In the genomic region with DNA sequence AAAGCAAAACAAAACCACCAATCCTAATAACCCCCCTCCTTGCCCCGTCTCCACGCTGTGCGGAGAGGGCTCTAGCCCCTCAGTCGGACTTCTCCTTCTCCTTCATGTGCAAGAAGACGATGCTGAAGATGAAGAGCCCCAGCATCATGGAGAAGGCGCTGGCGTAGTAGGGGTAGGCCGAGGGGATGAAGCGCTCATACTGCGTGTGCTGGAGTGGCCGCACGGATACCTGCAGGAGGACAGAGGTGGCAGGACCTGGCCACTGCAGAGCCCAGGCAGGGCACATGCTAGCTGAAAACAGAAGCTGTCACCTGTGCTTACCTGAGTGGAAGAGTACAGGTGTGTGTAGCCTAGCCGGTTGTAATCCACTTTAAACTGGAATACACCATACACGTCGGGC, we compare ENCODE assay signal across 2 cellular contexts.
TF ChIP-seq lines count a peak whose summit lies in the region.

No MANE protein-coding gene starts in this region.

TF ChIP-seq in HCT116, 20 proteins besides CTCF, POLR2A, EP300 and RAD21 (continued from another document):
- TF ChIP-seq, protein P1, sequence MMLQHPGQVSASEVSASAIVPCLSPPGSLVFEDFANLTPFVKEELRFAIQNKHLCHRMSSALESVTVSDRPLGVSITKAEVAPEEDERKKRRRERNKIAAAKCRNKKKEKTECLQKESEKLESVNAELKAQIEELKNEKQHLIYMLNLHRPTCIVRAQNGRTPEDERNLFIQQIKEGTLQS (IDR thresholded peaks at IDR 0.05) = no peak
- no peak for TF ChIP-seq EZH2 (IDR thresholded peaks at IDR 0.05)

TF ChIP-seq in HepG2, 621 proteins besides CTCF, POLR2A, EP300 and RAD21 (continued from another document):
- TF ChIP-seq, protein P2, sequence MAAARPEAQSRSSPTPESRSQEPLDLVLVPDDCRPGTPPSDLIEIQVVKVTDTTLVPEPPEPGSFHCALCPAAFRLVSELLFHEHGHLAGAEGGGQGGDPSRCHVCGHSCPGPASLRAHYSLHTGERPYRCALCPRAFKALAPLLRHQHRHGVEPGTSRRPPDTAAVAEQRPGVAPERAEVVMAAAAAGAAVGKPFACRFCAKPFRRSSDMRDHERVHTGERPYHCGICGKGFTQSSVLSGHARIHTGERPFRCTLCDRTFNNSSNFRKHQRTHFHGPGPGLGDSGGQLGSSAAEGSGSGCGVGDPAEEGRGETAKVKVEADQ (CRISPR knock-in tag; IDR thresholded peaks at IDR 0.05; ENCODE audit: borderline replicate concordance) = no peak
